9 cellular contexts compared by ENCODE assay signal in the genomic region with DNA sequence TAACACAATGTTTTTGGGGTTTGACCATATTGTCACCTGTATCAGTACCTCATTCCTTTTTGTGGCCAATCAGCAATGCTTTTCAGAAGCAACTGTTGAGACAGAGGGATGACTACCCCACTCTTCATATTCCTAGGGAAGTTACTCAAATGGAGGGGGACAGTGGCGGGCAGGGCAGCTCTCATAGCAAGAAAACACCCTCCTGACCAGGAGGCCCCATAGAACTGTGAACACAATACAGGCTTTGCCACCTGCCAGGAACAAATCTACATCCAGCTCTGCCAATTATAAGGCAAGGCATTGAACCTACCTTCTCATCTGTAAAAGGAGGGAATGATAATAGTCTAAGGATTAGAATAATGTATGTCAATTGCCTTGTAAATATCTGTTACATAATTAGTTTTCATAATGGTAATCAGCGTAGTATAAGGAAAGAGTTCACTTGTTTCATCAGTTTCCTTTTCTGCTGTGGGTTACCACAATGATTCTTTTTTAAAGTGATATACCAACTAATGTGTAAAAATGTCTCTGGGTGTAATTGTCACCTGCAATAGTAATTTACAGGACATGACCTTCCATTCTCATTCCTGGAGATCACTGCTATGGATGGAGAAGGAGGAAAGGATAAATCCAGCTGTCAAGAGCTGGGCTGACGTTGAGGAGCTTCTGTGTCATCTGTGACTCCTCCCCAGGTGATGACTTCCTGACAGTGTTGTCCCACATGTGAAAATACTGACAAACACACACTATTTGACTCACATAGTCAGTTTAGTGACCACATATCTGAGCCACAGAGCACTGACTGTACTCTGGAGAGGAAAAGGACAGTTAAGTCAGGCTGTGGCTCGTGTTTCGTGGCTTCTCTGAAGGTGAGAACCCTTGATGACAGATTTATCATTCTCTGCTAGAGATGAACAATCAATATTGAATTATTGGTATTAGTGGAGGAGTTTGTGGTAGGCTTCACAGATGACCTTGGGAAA. TPM values are rescaled to one million over a fixed set of nuclear protein-coding genes. Genes with fewer than 3 reads are reported as not detected.
A peak's percentile ranks its signal among the peaks of the same experiment; 100 is the strongest.
DNase-seq lines count a peak whose midpoint lies in the region; ATAC-seq and TF ChIP-seq lines count a peak whose summit lies in the region.
"Had no signal": no experiment of that assay in that cellular context is flagged by ENCODE, and none has a peak within 500 bp of the region (broad histone marks: within the 10 kb centered on the region; RNA-seq: fewer than 3 reads in every experiment).

No MANE protein-coding gene starts in this region.

- H3K27ac ChIP-seq in heart right ventricle (peak overlapping the region in 6 of 10 donors; percentile 6 to 45 (median 22)), right cardiac atrium (ENCODE audit: low read length) (no peak overlapping the region), SJCRH30 (no peak overlapping the region)
- H3K27ac ChIP-seq: adrenal gland had no signal

- H3K4me1 ChIP-seq in heart right ventricle, result peaks cover 0 to 28% (median 11%) of the 10 kb centered on the region in 9 donors
- H3K4me1 ChIP-seq in right cardiac atrium (ENCODE audit: control insufficient read depth, insufficient read depth, low read length), result peaks cover 3% of the 10 kb centered on the region
- peaks cover 7% of the 10 kb centered on the region for H3K4me1 ChIP-seq in SJCRH30
- H3K4me1 ChIP-seq: adrenal gland had no signal

- 59 to 66% methylated on average over 5 of the region's 5 CpGs for WGBS in heart right ventricle, 2 donors
- WGBS in right cardiac atrium, result 69% methylated on average over 5 of the region's 5 CpGs

- ATAC-seq in heart right ventricle, result peak in 4 of 8 donors; percentile 25 to 53 (median 27)
- no peak for ATAC-seq in right cardiac atrium
- ATAC-seq in HG03442 (IDR thresholded peaks at IDR 0.05; ENCODE audit: unreplicated experiment), result peak; percentile 92

- DNase-seq in heart right ventricle (no peak), right cardiac atrium (no peak), activated T-cell treated with anti-CD3 and anti-CD28 coated beads for 48 hours (ENCODE audit: low read depth) (peak; percentile 54), NCI-H1417 (lab: John Stamatoyannopoulos, UW) (no peak), hypothalamus (lab: John Stamatoyannopoulos, UW) (no peak), SJCRH30 (no peak)
- peak; percentile 7 to 65 (median 39) for DNase-seq in stimulated activated CD4-positive, alpha-beta T cell treated with anti-CD3 and anti-CD28 coated beads, Interleukin-1b, Interleukin-23, amount 100 ng/mL, for 24 hours (ENCODE audit: low read depth in 4 of 4, low spot score in 1 of 4)

- no peak for TF ChIP-seq CTCF in heart right ventricle (IDR thresholded peaks at IDR 0.05)

- H3K36me3 ChIP-seq in heart right ventricle (no peaks in the 10 kb centered on the region), SJCRH30 (no peaks in the 10 kb centered on the region)
- H3K36me3 ChIP-seq: adrenal gland had no signal

- intact Hi-C loops in heart right ventricle (cut with DNase I) (no loop called here), right cardiac atrium (cut with DNase I) (no loop called here)

- H3K4me3 ChIP-seq in heart right ventricle, result no peak overlapping the region
- no peak overlapping the region for H3K4me3 ChIP-seq in right cardiac atrium (ENCODE audit: low read length)
- no peak overlapping the region for H3K4me3 ChIP-seq in SJCRH30
- H3K4me3 ChIP-seq: adrenal gland had no signal

- H3K9me3 ChIP-seq in heart right ventricle (no peaks in the 10 kb centered on the region), right cardiac atrium (ENCODE audit: control insufficient read depth, low read length) (no peaks in the 10 kb centered on the region), SJCRH30 (replicated peaks) (no peaks in the 10 kb centered on the region)
- H3K9me3 ChIP-seq: adrenal gland had no signal

- H3K27me3 ChIP-seq in heart right ventricle (no peaks in the 10 kb centered on the region), right cardiac atrium (ENCODE audit: control insufficient read depth, insufficient read depth) (no peaks in the 10 kb centered on the region), SJCRH30 (no peaks in the 10 kb centered on the region)
- H3K27me3 ChIP-seq: adrenal gland had no signal

RNA-seq across cellular contexts. Expression of a gene that starts 13.4 kb away (rescaled TPM):
- total RNA-seq in heart right ventricle (100 to 1,000 TPM; 166 to 271 (median 216) TPM), right cardiac atrium (100 to 1,000 TPM; 145 to 271 (median 232) TPM)
- polyA plus RNA-seq in heart right ventricle (10 to 100 TPM in 1 of 2 donors, 1 to 10 TPM in 1; 7.8 to 39.5 TPM), right cardiac atrium (48.0 TPM)
- 1.2 and 1.4 TPM in 2 replicates for total RNA-seq in SJCRH30 (2014; rRNA removed; shearing (Covaris generic))

RNA-seq across cellular contexts. Expression of a gene that starts 55.8 kb away (rescaled TPM):
- 10 to 100 TPM in 7 of 10 donors, 1 to 10 TPM in 3; 8.1 to 20.0 (median 10.6) TPM for total RNA-seq in heart right ventricle
- polyA plus RNA-seq in heart right ventricle, result 10 to 100 TPM in 1 of 2 donors, 1 to 10 TPM in 1; 4.4 to 11.3 TPM
- 10 to 100 TPM in 1 of 4 donors, 1 to 10 TPM in 3; 8.0 to 11.1 (median 9.7) TPM for total RNA-seq in right cardiac atrium
- polyA plus RNA-seq in right cardiac atrium, result 4.7 TPM
- total RNA-seq in SJCRH30 (2014; rRNA removed; shearing (Covaris generic)), result 12.2 TPM in 2 replicates

Comparison
In these comparisons a context has a peak if more than half of its experiments do, and no peak if none do; other contexts are left out.
1. H3K27ac ChIP-seq: peak in heart right ventricle (6 of 10); none in right cardiac atrium (single experiment) and SJCRH30 (single experiment).
2. DNase-seq: peak in activated T-cell treated with anti-CD3 and anti-CD28 coated beads for 48 hours (single experiment) and stimulated activated CD4-positive, alpha-beta T cell treated with anti-CD3 and anti-CD28 coated beads, Interleukin-1b, Interleukin-23, amount 100 ng/mL, for 24 hours (4 of 4); none in heart right ventricle (0 of 2), right cardiac atrium (0 of 3), NCI-H1417 (0 of 3), hypothalamus (0 of 51) and SJCRH30 (0 of 2).
3. RNA of a gene that starts 13.4 kb away (total RNA-seq): 145 to 271 TPM in right cardiac atrium and 166 to 271 TPM in heart right ventricle; 1.2 to 1.4 TPM in SJCRH30; every median in the first group is over 10 times any median in the second.